In the genomic region with DNA sequence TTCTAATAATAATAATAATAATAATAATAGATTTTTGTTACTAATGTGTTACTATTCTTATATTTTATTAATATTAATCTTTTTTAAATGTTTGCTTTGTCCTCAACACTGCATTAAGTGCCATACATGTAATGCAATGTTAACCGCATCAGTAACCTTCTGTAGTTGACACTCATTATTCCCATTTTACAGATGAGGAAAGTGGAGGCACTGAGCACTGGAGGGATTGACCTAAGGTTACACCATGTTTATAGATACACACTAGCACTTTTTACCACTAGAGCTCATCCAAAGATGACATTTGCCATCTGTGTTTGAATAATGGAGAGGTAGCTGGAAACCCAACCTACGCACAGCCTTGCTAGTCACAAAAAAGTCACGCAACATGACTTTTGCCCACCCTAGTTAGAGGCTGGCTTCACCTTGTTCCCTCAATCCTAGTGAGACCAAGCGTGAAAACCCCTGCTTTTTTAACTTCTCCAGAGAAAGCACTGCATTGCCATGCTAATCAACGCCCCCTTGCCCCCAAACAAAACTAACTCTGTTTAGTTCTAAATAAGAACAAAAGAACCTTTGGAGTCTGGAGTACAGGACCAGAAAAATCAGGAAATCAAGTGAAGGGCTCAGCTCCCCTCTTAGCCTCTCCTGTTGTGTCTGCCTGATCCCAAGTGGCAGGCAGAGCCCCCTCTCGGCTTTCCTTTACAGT, we compare ENCODE assay signal across 27 cellular contexts. TPM values are rescaled to one million over a fixed set of nuclear protein-coding genes. Genes with fewer than 3 reads are reported as not detected.
A peak's percentile ranks its signal among the peaks of the same experiment; 100 is the strongest.
DNase-seq lines count a peak whose midpoint lies in the region; ATAC-seq, FAIRE-seq and TF ChIP-seq lines count a peak whose summit lies in the region.
"Had no signal": no experiment of that assay in that cellular context is flagged by ENCODE, and none has a peak within 500 bp of the region (broad histone marks: within the 10 kb centered on the region; RNA-seq: fewer than 3 reads in every experiment).

No MANE protein-coding gene starts in this region.

- H2AFZ ChIP-seq in H9 (ENCODE audit: low read length) = no peak overlapping the region

- H3K56ac ChIP-seq in H9 (ENCODE audit: insufficient read length, low read depth, low read length) = no peak overlapping the region

- peaks cover 9% of the 10 kb centered on the region; the same call in 2 of the 3 replicates for H3K4me1 ChIP-seq in A549
- H3K4me1 ChIP-seq in H9 (ENCODE audit: insufficient read depth, low read length) = peaks cover 2% of the 10 kb centered on the region

- no peak overlapping the region for H3T11ph ChIP-seq in H9 (ENCODE audit: low read length)

- H2BK20ac ChIP-seq in H9 (ENCODE audit: low read depth, low read length, poor library complexity, severe bottlenecking) = no peak overlapping the region

- no peak overlapping the region for H4K5ac ChIP-seq in H9 (ENCODE audit: insufficient read length, low read depth, low read length)

- FAIRE-seq in A549 (lab: Jason Lieb, UNC) = no peak
- FAIRE-seq: endothelial cell of umbilical vein had no signal

- TF ChIP-seq POLR2A in A549 (IDR thresholded peaks at IDR 0.05; ENCODE audit: low read length) = no peak

- no peak overlapping the region for H2AK5ac ChIP-seq in H9 (ENCODE audit: insufficient read length, low read length)

- H3K27ac Mint-ChIP-seq in H9 = peak overlapping the region in 2 of 3 experiments; percentile 89 to 94; a peak in 4 of 7 replicates
- H3K27ac Mint-ChIP-seq in natural killer cell treated with Interleukin-12 subunit alpha and Interleukin-12 subunit beta and Interleukin-15 and Interleukin-18, amount 100 ng/mL, for 72 hours = no peak overlapping the region
- H3K27ac Mint-ChIP-seq: nephron progenitor cell had no signal

- H2BK5ac ChIP-seq in H9 (ENCODE audit: insufficient read length, low read length) = no peak overlapping the region

- no peak overlapping the region for H2BK120ac ChIP-seq in H9 (ENCODE audit: low read depth, low read length, poor library complexity, severe bottlenecking)

- no peak overlapping the region for H2BK12ac ChIP-seq in H9 (ENCODE audit: insufficient read length, low read depth, low read length)

- POLR2A ChIA-PET in A549 (lab: Yijun Ruan, JAX) = no interaction called here

- DNase-seq in A549 (ENCODE audit: low read depth in 1 of 2, low spot score in 1 of 2) (no peak), H9 (no peak), SK-MEL-5 (ENCODE audit: low read depth, low spot score) (peak; percentile 57), LoVo (ENCODE audit: low spot score) (no peak), kidney glomerular epithelial cell (lab: John Stamatoyannopoulos, UW) (no peak), NCI-H1417 (lab: John Stamatoyannopoulos, UW) (no peak)
- DNase-seq in natural killer cell treated with Interleukin-12 subunit alpha and Interleukin-12 subunit beta and Interleukin-15 and Interleukin-18, amount 100 ng/mL, for 72 hours (ENCODE audit: low spot score) = no peak
- DNase-seq: activated CD4-positive, alpha-beta T cell treated with anti-CD3 and anti-CD28 coated beads for 4 hours; activated naive CD4-positive, alpha-beta T cell treated with anti-CD3 and anti-CD28 coated beads for 36 hours; activated T-cell treated with anti-CD3 and anti-CD28 coated beads, Interleukin-2, amount 50 U/mL, for 48 hours; anterior cingulate cortex; dermis blood vessel endothelial cell; NCI-H1092; NCI-H1930; NCI-H2227 treated with DMSO at 0.1 percent for 48 hours; NCI-H748 treated with DMSO at 0.1 percent for 48 hours; nephron progenitor cell; SHP77 treated with DMSO at 0.1 percent for 48 hours; stimulated activated CD4-positive, alpha-beta T cell treated with anti-CD3 and anti-CD28 coated beads, Interleukin-4, amount 100 ng/mL, for 1 hour; stimulated activated naive CD8-positive, alpha-beta T cell treated with anti-CD3 and anti-CD28 coated beads, Interleukin-15, amount 100 ng/mL, for 72 hours; T-cell; tibial artery had no signal

- CTCF ChIA-PET in A549 (lab: Yijun Ruan, JAX) = interaction anchor here (1.3 to 2.3 kb wide), 7 partner anchors 30 to 172 kb away, joined by 3 to 7 read pairs (median 3); no protein-coding TSS in a partner anchor

- no peak overlapping the region for H3K23ac ChIP-seq in H9 (ENCODE audit: insufficient read length, low read depth, low read length)

- H3K4me3 ChIP-seq in A549 = no peak overlapping the region
- H3K4me3 ChIP-seq: tibial artery had no signal

- in situ Hi-C loops in SK-MEL-5 (cut with HindIII; ENCODE audit: low pct_unique_long_range_greater_than_20kb, low sequenced_read_pairs) = no loop called here

- ATAC-seq in A549 = no peak
- no peak for ATAC-seq in natural killer cell treated with Interleukin-12 subunit alpha and Interleukin-12 subunit beta and Interleukin-15 and Interleukin-18, amount 100 ng/mL, for 72 hours
- no peak for ATAC-seq in GM21526 (IDR thresholded peaks at IDR 0.05; ENCODE audit: low FRiP score, unreplicated experiment)
- ATAC-seq: left lobe of liver; stimulated activated naive CD8-positive, alpha-beta T cell treated with anti-CD3 and anti-CD28 coated beads, Interleukin-15, amount 100 ng/mL, for 72 hours; T-cell had no signal

- whole genome bisulfite sequencing in A549 (ENCODE audit: missing lambda C conversion rate) = 89% methylated on average over 6 of the region's 6 CpGs
- no CpG with 5 or more reads among the region's 6 CpGs for WGBS in H9 (ENCODE audit: extremely low coverage, insufficient read length, low lambda C conversion rate)

- H3K27me3 ChIP-seq in H9 (ENCODE audit: insufficient read depth, low read length) = peaks cover 21% of the 10 kb centered on the region; the same call in 1 of the 2 replicates
- H3K27me3 ChIP-seq: BLaER1 had no signal

- H3K36me3 Mint-ChIP-seq in H9 (ENCODE audit: insufficient read depth in 1 of 3, low read depth in 3 of 3) = peaks cover 0 to 1% (median 0%) of the 10 kb centered on the region in 3 experiments; a peak in 1 of 7 replicates
- no peaks in the 10 kb centered on the region for H3K36me3 Mint-ChIP-seq in natural killer cell treated with Interleukin-12 subunit alpha and Interleukin-12 subunit beta and Interleukin-15 and Interleukin-18, amount 100 ng/mL, for 72 hours
- H3K36me3 Mint-ChIP-seq: mesothelial cell of epicardium, T-cell had no signal

- peaks cover 19% of the 10 kb centered on the region for H3K23me2 ChIP-seq in H9 (ENCODE audit: insufficient read length, low read depth, low read length, poor library complexity, severe bottlenecking)

- H3K4me3 Mint-ChIP-seq in H9 = peak overlapping the region; percentile 6 to 10; a peak in 2 of 5 replicates
- peak overlapping the region; percentile 20 for H3K4me3 Mint-ChIP-seq in natural killer cell treated with Interleukin-12 subunit alpha and Interleukin-12 subunit beta and Interleukin-15 and Interleukin-18, amount 100 ng/mL, for 72 hours

- no peak overlapping the region for H3K18ac ChIP-seq in H9 (ENCODE audit: insufficient read length, low read depth, low read length)

- no peaks in the 10 kb centered on the region; a peak in 1 of 5 replicates for H3K9me3 Mint-ChIP-seq in H9
- H3K9me3 Mint-ChIP-seq in natural killer cell treated with Interleukin-12 subunit alpha and Interleukin-12 subunit beta and Interleukin-15 and Interleukin-18, amount 100 ng/mL, for 72 hours = no peaks in the 10 kb centered on the region
- H3K9me3 Mint-ChIP-seq: activated naive CD4-positive, alpha-beta T cell treated with anti-CD3 and anti-CD28 coated beads for 36 hours; mesothelial cell of epicardium; nephron progenitor cell; stimulated activated naive CD8-positive, alpha-beta T cell treated with anti-CD3 and anti-CD28 coated beads, Interleukin-15, amount 100 ng/mL, for 72 hours; T-cell had no signal

- no peak overlapping the region for H3K27ac ChIP-seq in A549
- H3K27ac ChIP-seq in H9 (ENCODE audit: insufficient read length, low read depth, low read length) = no peak overlapping the region
- H3K27ac ChIP-seq: BLaER1, tibial artery had no signal

- H3K4me2 ChIP-seq in A549 (no peak overlapping the region), H9 (ENCODE audit: insufficient read depth, insufficient read length, low read length) (no peak overlapping the region)

- no peak for TF ChIP-seq RAD21 in A549 (conservative IDR thresholded peaks at IDR 0.05 in 1 of 2, IDR thresholded peaks at IDR 0.05 in 1 of 2)

- no peak overlapping the region for H3K4ac ChIP-seq in H9 (ENCODE audit: low read depth, low read length)

- H4K20me1 ChIP-seq in H9 (ENCODE audit: control insufficient read depth, insufficient read depth, insufficient read length) = no peaks in the 10 kb centered on the region
- H4K20me1 ChIP-seq: BLaER1 had no signal

- no peak overlapping the region for H3K14ac ChIP-seq in H9 (ENCODE audit: insufficient read depth, low read length)

- no peak for TF ChIP-seq CTCF in A549 (IDR thresholded peaks at IDR 0.05)
- TF ChIP-seq CTCF in H9 (conservative IDR thresholded peaks at IDR 0.05) = no peak

- H4K91ac ChIP-seq in H9 (ENCODE audit: insufficient read length, low read depth, low read length) = no peak overlapping the region

- H3K9me3 ChIP-seq in A549 (no peaks in the 10 kb centered on the region), H9 (ENCODE audit: control insufficient read depth, low read depth, low read length) (no peaks in the 10 kb centered on the region)
- H3K9me3 ChIP-seq: BLaER1, tibial artery had no signal

- no peak overlapping the region for H4K8ac ChIP-seq in H9 (replicated peaks; ENCODE audit: insufficient read length, low read depth, low read length)

- H3K9ac ChIP-seq in H9 (ENCODE audit: extremely low read depth, insufficient read length, low read length) = no peak overlapping the region
- H3K9ac ChIP-seq: BLaER1 had no signal

- peaks cover 47% of the 10 kb centered on the region for H3K27me3 Mint-ChIP-seq in H9 (ENCODE audit: low read depth)
- H3K27me3 Mint-ChIP-seq in natural killer cell treated with Interleukin-12 subunit alpha and Interleukin-12 subunit beta and Interleukin-15 and Interleukin-18, amount 100 ng/mL, for 72 hours = peaks cover 0 to 2% of the 10 kb centered on the region in 2 donors
- H3K27me3 Mint-ChIP-seq: stimulated activated naive CD8-positive, alpha-beta T cell treated with anti-CD3 and anti-CD28 coated beads, Interleukin-15, amount 100 ng/mL, for 72 hours; T-cell had no signal

- no peak for TF ChIP-seq EP300 in A549 (IDR thresholded peaks at IDR 0.05)

- no peak overlapping the region for H2BK15ac ChIP-seq in H9 (ENCODE audit: low read depth, low read length)

- no peaks in the 10 kb centered on the region for H3K79me1 ChIP-seq in H9 (ENCODE audit: insufficient read depth, low read depth, low read length, poor library complexity, severe bottlenecking)

- H3K79me2 ChIP-seq in H9 (ENCODE audit: insufficient read depth, low read length) = no peaks in the 10 kb centered on the region

- H3K4me1 Mint-ChIP-seq in H9 = peaks cover 61 to 63% of the 10 kb centered on the region in 2 experiments
- H3K4me1 Mint-ChIP-seq in natural killer cell treated with Interleukin-12 subunit alpha and Interleukin-12 subunit beta and Interleukin-15 and Interleukin-18, amount 100 ng/mL, for 72 hours (ENCODE audit: low read depth in 2 of 2) = peaks cover 51 to 58% of the 10 kb centered on the region in 2 donors

RNA-seq across cellular contexts. Expression of a gene that starts 2.3 kb away (rescaled TPM):
- 1.6 and 1.7 TPM in 2 replicates for polyA plus RNA-seq in A549 (2011; rRNA removed)
- 0.95 and 1.0 TPM in 2 replicates for polyA plus RNA-seq in A549 (2012; cell fraction: cytosol; rRNA removed)
- polyA plus RNA-seq in A549 (2012; cell fraction: nucleus; rRNA removed) = 0.47 and 1.3 TPM in 2 replicates
- polyA plus RNA-seq in A549 (2017; fragmentation: RNase III; extraction: RNeasy Plus Mini Kit Qiagen cat#74134 plus additional on column Dnase treatment) = 0.32 to 0.60 TPM (median 0.57 TPM) in 3 replicates
- polyA minus RNA-seq in A549 (2011; rRNA and poly(A)+ RNA removed) = 1.3 and 1.8 TPM in 2 replicates
- total RNA-seq in H9 (2021) = 3.5 and 3.6 TPM in 2 replicates
- total RNA-seq in SK-MEL-5 (2014; rRNA removed; shearing (Covaris generic)) = 31.7 and 32.9 TPM in 2 replicates
- polyA plus RNA-seq in SK-MEL-5 (2015; cell fraction: cytosol; rRNA removed) = 26.5 and 42.3 TPM in 2 replicates
- polyA plus RNA-seq in SK-MEL-5 (2015; cell fraction: nucleus; rRNA removed) = 48.1 and 65.6 TPM in 2 replicates
- total RNA-seq in natural killer cell treated with Interleukin-12 subunit alpha and Interleukin-12 subunit beta and Interleukin-15 and Interleukin-18, amount 100 ng/mL, for 72 hours = 1 to 10 TPM; 2.4 to 4.7 TPM

RNA-seq across cellular contexts. Expression of a gene that starts 2.7 kb away (rescaled TPM):
- 0.28 and 0.52 TPM in 2 replicates for polyA plus RNA-seq in A549 (2011; rRNA removed)
- 0.17 and 0.19 TPM in 2 replicates for polyA plus RNA-seq in A549 (2012; cell fraction: cytosol; rRNA removed)
- 0.10 and 0.15 TPM in 2 replicates for polyA plus RNA-seq in A549 (2012; cell fraction: nucleus; rRNA removed)
- polyA plus RNA-seq in A549 (2017; fragmentation: RNase III; extraction: RNeasy Plus Mini Kit Qiagen cat#74134 plus additional on column Dnase treatment) = 0.08 to 0.33 TPM (median 0.17 TPM) in 3 replicates
- 0.39 and 0.50 TPM in 2 replicates for polyA minus RNA-seq in A549 (2011; rRNA and poly(A)+ RNA removed)
- 0.24 and 0.33 TPM in 2 replicates for total RNA-seq in H9 (2021)
- 707 and 748 TPM in 2 replicates for total RNA-seq in SK-MEL-5 (2014; rRNA removed; shearing (Covaris generic))
- 399 and 508 TPM in 2 replicates for polyA plus RNA-seq in SK-MEL-5 (2015; cell fraction: cytosol; rRNA removed)
- 214 and 238 TPM in 2 replicates for polyA plus RNA-seq in SK-MEL-5 (2015; cell fraction: nucleus; rRNA removed)
- 1 to 10 TPM; 2.4 to 5.8 TPM for total RNA-seq in natural killer cell treated with Interleukin-12 subunit alpha and Interleukin-12 subunit beta and Interleukin-15 and Interleukin-18, amount 100 ng/mL, for 72 hours

RNA-seq across cellular contexts. Expression of a gene that starts 45.8 kb away (rescaled TPM):
- polyA plus RNA-seq in A549 (2011; rRNA removed) (186 and 201 TPM in 2 replicates), A549 (2017; fragmentation: RNase III; extraction: RNeasy Plus Mini Kit Qiagen cat#74134 plus additional on column Dnase treatment) (105 to 111 TPM (median 109 TPM) in 3 replicates)
- 80.2 and 84.0 TPM in 2 replicates for polyA plus RNA-seq in A549 (2012; cell fraction: cytosol; rRNA removed)
- polyA plus RNA-seq in A549 (2012; cell fraction: nucleus; rRNA removed) = 34.3 and 46.9 TPM in 2 replicates
- 42.1 and 44.1 TPM in 2 replicates for polyA minus RNA-seq in A549 (2011; rRNA and poly(A)+ RNA removed)
- 82.6 and 97.7 TPM in 2 replicates for total RNA-seq in H9 (2021)
- total RNA-seq in SK-MEL-5 (2014; rRNA removed; shearing (Covaris generic)) = 221 and 235 TPM in 2 replicates
- polyA plus RNA-seq in SK-MEL-5 (2015; cell fraction: cytosol; rRNA removed) = 141 and 180 TPM in 2 replicates
- 192 and 260 TPM in 2 replicates for polyA plus RNA-seq in SK-MEL-5 (2015; cell fraction: nucleus; rRNA removed)
- 10 to 100 TPM; 47.1 to 62.2 TPM for total RNA-seq in natural killer cell treated with Interleukin-12 subunit alpha and Interleukin-12 subunit beta and Interleukin-15 and Interleukin-18, amount 100 ng/mL, for 72 hours

Comparison
In these comparisons a context has a peak if more than half of its experiments do, and no peak if none do; other contexts are left out.
1. H3K27ac Mint-ChIP-seq: peak in H9 (2 of 3); none in natural killer cell treated with Interleukin-12 subunit alpha and Interleukin-12 subunit beta and Interleukin-15 and Interleukin-18, amount 100 ng/mL, for 72 hours (0 of 2).
2. RNA of a gene that starts 2.7 kb away (total RNA-seq): 707 to 748 TPM in SK-MEL-5; 2.4 to 5.8 TPM in natural killer cell treated with Interleukin-12 subunit alpha and Interleukin-12 subunit beta and Interleukin-15 and Interleukin-18, amount 100 ng/mL, for 72 hours and 0.24 to 0.33 TPM in H9; every median in the first group is over 100 times any median in the second.